8 cellular contexts compared by ENCODE assay signal in genomic region chr18:55337908-55338521, GRCh38.
DNase-seq lines count a peak whose midpoint lies in the region; ATAC-seq and TF ChIP-seq lines count a peak whose summit lies in the region.

No MANE protein-coding gene starts in this region.

- peak overlapping the region; percentile 94 for H3K27ac ChIP-seq in cingulate gyrus (ENCODE audit: low read depth, low read length)
- peak overlapping the region; percentile 58 to 63 for H3K27ac ChIP-seq in uterus
- H3K27ac ChIP-seq in RWPE1 = no peak overlapping the region

- H3K36me3 ChIP-seq in mucosa of descending colon (ENCODE audit: low read depth) (no peaks in the 10 kb centered on the region), uterus (no peaks in the 10 kb centered on the region)

- ATAC-seq in Right ventricle myocardium inferior (peak; percentile 79), mucosa of descending colon (peak; percentile 37), GM21515 (IDR thresholded peaks at IDR 0.05; ENCODE audit: unreplicated experiment) (no peak), GM21528 (IDR thresholded peaks at IDR 0.05; ENCODE audit: low FRiP score, unreplicated experiment) (no peak)

- intact Hi-C loops in Right ventricle myocardium inferior (cut with DNase I) = loop anchor here (5.0 to 10.0 kb wide), 2 partner anchors 223 to 249 kb away; partner anchors contain the start of gene TCF4
- intact Hi-C loops in cardiac septum (cut with DNase I) = loop anchor here (5.0 kb wide), 1 partner anchor 249 kb away; the partner anchor contains the start of gene TCF4
- intact Hi-C loops in mucosa of descending colon (cut with DNase I, micrococcal nuclease) = no loop called here
- intact Hi-C loops in uterus (cut with DNase I; ENCODE audit: low total_unique reads) = no loop called here

- DNase-seq in Right ventricle myocardium inferior (ENCODE audit: missing footprints) = no peak
- no peak for DNase-seq in cardiac septum (ENCODE audit: low spot score)
- no peak for DNase-seq in mucosa of descending colon
- peak in 1 of 2 donors; percentile 43 for DNase-seq in uterus
- DNase-seq in RWPE1 (ENCODE audit: low spot score) = no peak

- H3K4me3 ChIP-seq in mucosa of descending colon (no peak overlapping the region), uterus (no peak overlapping the region)

- H3K4me1 ChIP-seq in mucosa of descending colon (ENCODE audit: low read depth) (no peaks in the 10 kb centered on the region), uterus (no peaks in the 10 kb centered on the region)

- no peaks in the 10 kb centered on the region for H3K27me3 ChIP-seq in uterus

- CTCF ChIA-PET in RWPE1 (lab: Yijun Ruan, JAX) = interaction anchor here (0.5 kb wide), 1 partner anchor 71 kb away, joined by 4 read pairs; no protein-coding TSS in a partner anchor

- TF ChIP-seq POLR2A in uterus (IDR thresholded peaks at IDR 0.05) = no peak

- TF ChIP-seq CTCF in mucosa of descending colon (IDR thresholded peaks at IDR 0.05) (no peak), uterus (IDR thresholded peaks at IDR 0.05) (no peak), RWPE1 (conservative IDR thresholded peaks at IDR 0.05; ENCODE audit: low read depth) (no peak)

- H3K9me3 ChIP-seq in mucosa of descending colon (no peaks in the 10 kb centered on the region), uterus (no peaks in the 10 kb centered on the region)

- POLR2A ChIA-PET in RWPE1 (lab: Yijun Ruan, JAX; ENCODE audit: low non-redundant PET) = no interaction called here

Comparison
In these comparisons a context has a peak if more than half of its experiments do, and no peak if none do; other contexts are left out.
1. ATAC-seq: peak in Right ventricle myocardium inferior (single experiment) and mucosa of descending colon (single experiment); none in GM21515 (single experiment) and GM21528 (single experiment).
2. intact Hi-C loops: an anchor here in Right ventricle myocardium inferior (5.0 to 10.0 kb wide) and cardiac septum (5.0 kb wide); none called in mucosa of descending colon and uterus.